Comparison of ENCODE assay signal across 8 cellular contexts in genomic region chr11:2092956-2093412, GRCh38. TPM values are rescaled to one million over a fixed set of nuclear protein-coding genes. Genes with fewer than 3 reads are reported as not detected.
DNase-seq lines count a peak whose midpoint lies in the region; ATAC-seq lines count a peak whose summit lies in the region.

No MANE protein-coding gene starts in this region.

- H3K27me3 ChIP-seq in CD4-positive, alpha-beta memory T cell (ENCODE audit: insufficient read depth, low read length), result peaks cover 3% of the 10 kb centered on the region

- H3K27ac Mint-ChIP-seq in CD4-positive, alpha-beta memory T cell, result no peak overlapping the region
- H3K27ac Mint-ChIP-seq in stimulated activated memory B cell treated with anti-CD40 and anti-IgM and Interleukin-4, amounts not matched to agents 10 μg/mL and 1 μg/mL and 100 μg/mL, for 72 hours, result no peak overlapping the region

- no peak overlapping the region for H3K27ac ChIP-seq in CD4-positive, alpha-beta memory T cell (ENCODE audit: low read depth, low read length)

- no peaks in the 10 kb centered on the region for H3K9me3 ChIP-seq in CD4-positive, alpha-beta memory T cell (ENCODE audit: control insufficient read depth in 1 of 2, low read length in 2 of 2)

- peak overlapping the region in 5 of 8 donors; percentile 22 to 61 (median 32) for H3K4me3 Mint-ChIP-seq in CD4-positive, alpha-beta memory T cell
- no peak overlapping the region for H3K4me3 Mint-ChIP-seq in stimulated activated memory B cell treated with anti-CD40 and anti-IgM and Interleukin-4, amounts not matched to agents 10 μg/mL and 1 μg/mL and 100 μg/mL, for 72 hours

- POLR2A ChIA-PET in CD4-positive, alpha-beta memory T cell (lab: Charles Lee; ENCODE audit: partially characterized antibody), result interaction anchor here (0.6 to 1.3 kb wide), 2 partner anchors 16 to 831 kb away, joined by 3 read pairs; no protein-coding TSS in a partner anchor

- intact Hi-C loops in CD4-positive, alpha-beta memory T cell (cut with micrococcal nuclease), result no loop called here
- intact Hi-C loops in head of caudate nucleus (cut with DNase I), result no loop called here

- no peaks in the 10 kb centered on the region for H3K36me3 Mint-ChIP-seq in CD4-positive, alpha-beta memory T cell
- H3K36me3 Mint-ChIP-seq in stimulated activated memory B cell treated with anti-CD40 and anti-IgM and Interleukin-4, amounts not matched to agents 10 μg/mL and 1 μg/mL and 100 μg/mL, for 72 hours, result no peaks in the 10 kb centered on the region

- peaks cover 5 to 23% (median 14%) of the 10 kb centered on the region in 4 donors for H3K4me1 Mint-ChIP-seq in CD4-positive, alpha-beta memory T cell
- no peaks in the 10 kb centered on the region for H3K4me1 Mint-ChIP-seq in stimulated activated memory B cell treated with anti-CD40 and anti-IgM and Interleukin-4, amounts not matched to agents 10 μg/mL and 1 μg/mL and 100 μg/mL, for 72 hours

- H3K4me1 ChIP-seq in CD4-positive, alpha-beta memory T cell (ENCODE audit: insufficient read depth, low read length), result peaks cover 15% of the 10 kb centered on the region

- CTCF ChIA-PET in CD4-positive, alpha-beta memory T cell (lab: Charles Lee; ENCODE audit: partially characterized antibody), result interaction anchor here (1.3 kb wide), 1 partner anchor 58 kb away, joined by 5 read pairs; no protein-coding TSS in a partner anchor

- no peak overlapping the region for H3K4me3 ChIP-seq in CD4-positive, alpha-beta memory T cell (ENCODE audit: low read length in 2 of 2)

- H3K36me3 ChIP-seq in CD4-positive, alpha-beta memory T cell (ENCODE audit: insufficient read depth, low read length), result no peaks in the 10 kb centered on the region

- H3K9me3 Mint-ChIP-seq in CD4-positive, alpha-beta memory T cell, result peaks cover 0 to 3% (median 0%) of the 10 kb centered on the region in 8 donors
- peaks cover 5% of the 10 kb centered on the region for H3K9me3 Mint-ChIP-seq in stimulated activated memory B cell treated with anti-CD40 and anti-IgM and Interleukin-4, amounts not matched to agents 10 μg/mL and 1 μg/mL and 100 μg/mL, for 72 hours

- no peak for ATAC-seq in stimulated activated memory B cell treated with anti-CD40 and anti-IgM and Interleukin-4, amounts not matched to agents 10 μg/mL and 1 μg/mL and 100 μg/mL, for 72 hours
- no peak for ATAC-seq in GM18907 (IDR thresholded peaks at IDR 0.05; ENCODE audit: unreplicated experiment)
- ATAC-seq in GM18870 (IDR thresholded peaks at IDR 0.05; ENCODE audit: unreplicated experiment), result no peak

- peaks cover 7% of the 10 kb centered on the region in 2 donors for H3K27me3 Mint-ChIP-seq in CD4-positive, alpha-beta memory T cell
- peaks cover 56% of the 10 kb centered on the region for H3K27me3 Mint-ChIP-seq in stimulated activated memory B cell treated with anti-CD40 and anti-IgM and Interleukin-4, amounts not matched to agents 10 μg/mL and 1 μg/mL and 100 μg/mL, for 72 hours

- DNase-seq in CD4-positive, alpha-beta memory T cell, result peak; percentile 72 to 81 (median 77)
- DNase-seq in NCI-H1436 treated with DMSO at 0.1 percent for 48 hours (lab: John Stamatoyannopoulos, UW) (peak; percentile 10), activated T-cell treated with anti-CD3 and anti-CD28 coated beads for 24 hours (ENCODE audit: low read depth) (peak; percentile 27), head of caudate nucleus (peak in 30 of 42 donors; percentile 6 to 58 (median 24))
- peak in 2 of 3 donors; percentile 37 to 49 for DNase-seq in stimulated activated CD4-positive, alpha-beta T cell treated with anti-CD3 and anti-CD28 coated beads, TNF-alpha, amount 100 ng/mL, for 1 hour (ENCODE audit: low read depth in 3 of 3, low spot score in 1 of 3)

RNA-seq across cellular contexts. Expression of gene IGF2, which starts 46.2 kb away (rescaled TPM):
- total RNA-seq in CD4-positive, alpha-beta memory T cell, result not detected
- not detected for polyA plus RNA-seq in CD4-positive, alpha-beta memory T cell

Comparison
In these comparisons a context has a peak if more than half of its experiments do, and no peak if none do; other contexts are left out.
1. DNase-seq: peak in every context shown above with its lines; median percentile 77 in CD4-positive, alpha-beta memory T cell; 43 in stimulated activated CD4-positive, alpha-beta T cell treated with anti-CD3 and anti-CD28 coated beads, TNF-alpha, amount 100 ng/mL, for 1 hour; 27 in activated T-cell treated with anti-CD3 and anti-CD28 coated beads for 24 hours; 24 in head of caudate nucleus; 10 in NCI-H1436 treated with DMSO at 0.1 percent for 48 hours.